ENCODE assay signal across 21 cellular contexts in the genomic region with DNA sequence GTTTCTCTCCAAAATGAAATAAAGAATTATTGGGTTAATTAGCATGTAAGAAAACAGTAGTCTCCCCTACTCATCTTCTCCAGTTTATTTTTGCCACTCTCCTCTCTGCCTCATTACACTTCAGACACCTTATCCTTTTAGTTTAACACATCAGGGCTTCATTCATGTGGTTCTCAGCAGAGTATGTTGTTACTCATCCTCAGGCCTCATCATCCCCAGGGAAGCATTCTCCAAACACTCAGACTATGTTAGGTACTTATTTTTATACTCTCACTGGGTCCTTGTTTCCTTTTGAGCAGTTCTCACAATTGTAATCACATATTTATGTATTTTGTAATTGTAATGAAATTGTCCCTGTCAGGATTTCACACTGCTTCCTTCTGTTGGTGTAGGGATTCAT.
A peak's percentile ranks its signal among the peaks of the same experiment; 100 is the strongest.
DNase-seq lines count a peak whose midpoint lies in the region; ATAC-seq and TF ChIP-seq lines count a peak whose summit lies in the region.
"Had no signal": no experiment of that assay in that cellular context is flagged by ENCODE, and none has a peak within 500 bp of the region (broad histone marks: within the 10 kb centered on the region; RNA-seq: fewer than 3 reads in every experiment).

No MANE protein-coding gene starts in this region.

- no peaks in the 10 kb centered on the region for H3K9me3 Mint-ChIP-seq in mesothelial cell of epicardium
- H3K9me3 Mint-ChIP-seq: activated naive CD8-positive, alpha-beta T cell treated with anti-CD3 and anti-CD28 coated beads, Interleukin-2, amount 10 ng/mL, durations not matched to agents 7 days and 5 days; activated T-helper 2 cell treated with anti-CD3 and anti-CD28 coated beads, Interferon-gamma antibody, Interleukin-2, Interleukin-4, amounts not matched to agents 10 μg/mL and 5 μg/mL and 100 μg/mL, durations not matched to agents 14 hours and 24 hours and 36 hours; brain; T-helper 2 cell treated with Interferon-gamma antibody and Interleukin-4, amounts not matched to agents 5 μg/mL and 100 μg/mL, for 36 hours had no signal

- ATAC-seq in HG03432 (IDR thresholded peaks at IDR 0.05; ENCODE audit: unreplicated experiment): no peak
- ATAC-seq: HCT116, lower lobe of right lung, WTC11 had no signal

- TF ChIP-seq CTCF in AG10803 (conservative IDR thresholded peaks at IDR 0.05; ENCODE audit: low read length): no peak
- TF ChIP-seq CTCF in fibroblast of pulmonary artery (IDR thresholded peaks at IDR 0.05; ENCODE audit: low read length, missing control alignments): no peak
- no peak for TF ChIP-seq CTCF in mesothelial cell of epicardium (IDR thresholded peaks at IDR 0.05; ENCODE audit: unreplicated experiment)

- H3K27me3 Mint-ChIP-seq in mesothelial cell of epicardium (ENCODE audit: low read depth): no peaks in the 10 kb centered on the region
- H3K27me3 Mint-ChIP-seq: brain had no signal

- H3K4me1 Mint-ChIP-seq in mesothelial cell of epicardium: peaks cover 34% of the 10 kb centered on the region
- H3K4me1 Mint-ChIP-seq: activated naive CD8-positive, alpha-beta T cell treated with anti-CD3 and anti-CD28 coated beads, Interleukin-2, amount 10 ng/mL, durations not matched to agents 7 days and 5 days had no signal

- H3K27ac Mint-ChIP-seq in mesothelial cell of epicardium: peak overlapping the region; percentile 26
- H3K27ac Mint-ChIP-seq: activated naive CD8-positive, alpha-beta T cell treated with anti-CD3 and anti-CD28 coated beads, Interleukin-2, amount 10 ng/mL, durations not matched to agents 7 days and 5 days; activated T-helper 2 cell treated with anti-CD3 and anti-CD28 coated beads, Interferon-gamma antibody, Interleukin-2, Interleukin-4, amounts not matched to agents 10 μg/mL and 5 μg/mL and 100 μg/mL, durations not matched to agents 14 hours and 24 hours and 36 hours; T-helper 2 cell treated with Interferon-gamma antibody and Interleukin-4, amounts not matched to agents 5 μg/mL and 100 μg/mL, for 36 hours; WTC11 had no signal

- peaks cover 18% of the 10 kb centered on the region for H3K36me3 Mint-ChIP-seq in mesothelial cell of epicardium
- H3K36me3 Mint-ChIP-seq: activated naive CD8-positive, alpha-beta T cell treated with anti-CD3 and anti-CD28 coated beads, Interleukin-2, amount 10 ng/mL, durations not matched to agents 7 days and 5 days; brain; WTC11 had no signal

- DNase-seq in AG10803 (ENCODE audit: low read depth) (peak; percentile 18), NCI-H345 (lab: John Stamatoyannopoulos, UW) (peak; percentile 20), fibroblast of pulmonary artery (ENCODE audit: low read depth) (peak; percentile 5), mesothelial cell of epicardium (ENCODE audit: low spot score in 2 of 2, unreplicated experiment in 2 of 2) (no peak), cortex of kidney (lab: John Stamatoyannopoulos, UW) (no peak), NAMALWA (ENCODE audit: low spot score) (no peak)
- DNase-seq in activated CD8-positive, alpha-beta memory T cell treated with anti-CD3 and anti-CD28 coated beads, Interleukin-2, amount 50 U/mL, for 48 hours: no peak
- DNase-seq: activated CD4-positive, alpha-beta T cell treated with anti-CD3 and anti-CD28 coated beads, Interleukin-2, amount 50 U/mL, for 4 hours; activated CD8-positive, alpha-beta memory T cell treated with anti-CD3 and anti-CD28 coated beads, Interleukin-2, amount 50 U/mL, for 4 hours; activated naive CD8-positive, alpha-beta T cell treated with anti-CD3 and anti-CD28 coated beads, Interleukin-2, amount 10 ng/mL, durations not matched to agents 7 days and 5 days; C1 segment of cervical spinal cord; KBM-7; lower lobe of right lung; NCI-H2171 treated with DMSO at 0.1 percent for 48 hours; stimulated activated CD8-positive, alpha-beta memory T cell treated with anti-CD3 and anti-CD28 coated beads, Interleukin-4, amount 100 ng/mL, for 48 hours had no signal

- no peak overlapping the region for H3K4me3 ChIP-seq in AG10803 (ENCODE audit: low read length)
- no peak overlapping the region for H3K4me3 ChIP-seq in fibroblast of pulmonary artery (replicated peaks; ENCODE audit: low read depth, low read length)
- H3K4me3 ChIP-seq: lower lobe of right lung had no signal

- no peak overlapping the region for H3K4me3 Mint-ChIP-seq in mesothelial cell of epicardium
- H3K4me3 Mint-ChIP-seq: activated naive CD8-positive, alpha-beta T cell treated with anti-CD3 and anti-CD28 coated beads, Interleukin-2, amount 10 ng/mL, durations not matched to agents 7 days and 5 days; T-helper 2 cell treated with Interferon-gamma antibody and Interleukin-4, amounts not matched to agents 5 μg/mL and 100 μg/mL, for 36 hours; WTC11 had no signal

Comparison
In these comparisons a context has a peak if more than half of its experiments do, and no peak if none do; other contexts are left out.
1. DNase-seq: peak in AG10803 (single experiment), NCI-H345 (single experiment) and fibroblast of pulmonary artery (single experiment); none in mesothelial cell of epicardium (0 of 2), activated CD8-positive, alpha-beta memory T cell treated with anti-CD3 and anti-CD28 coated beads, Interleukin-2, amount 50 U/mL, for 48 hours (single experiment), cortex of kidney (single experiment) and NAMALWA (single experiment).